ENCODE assay signal across 11 cellular contexts in the genomic region with DNA sequence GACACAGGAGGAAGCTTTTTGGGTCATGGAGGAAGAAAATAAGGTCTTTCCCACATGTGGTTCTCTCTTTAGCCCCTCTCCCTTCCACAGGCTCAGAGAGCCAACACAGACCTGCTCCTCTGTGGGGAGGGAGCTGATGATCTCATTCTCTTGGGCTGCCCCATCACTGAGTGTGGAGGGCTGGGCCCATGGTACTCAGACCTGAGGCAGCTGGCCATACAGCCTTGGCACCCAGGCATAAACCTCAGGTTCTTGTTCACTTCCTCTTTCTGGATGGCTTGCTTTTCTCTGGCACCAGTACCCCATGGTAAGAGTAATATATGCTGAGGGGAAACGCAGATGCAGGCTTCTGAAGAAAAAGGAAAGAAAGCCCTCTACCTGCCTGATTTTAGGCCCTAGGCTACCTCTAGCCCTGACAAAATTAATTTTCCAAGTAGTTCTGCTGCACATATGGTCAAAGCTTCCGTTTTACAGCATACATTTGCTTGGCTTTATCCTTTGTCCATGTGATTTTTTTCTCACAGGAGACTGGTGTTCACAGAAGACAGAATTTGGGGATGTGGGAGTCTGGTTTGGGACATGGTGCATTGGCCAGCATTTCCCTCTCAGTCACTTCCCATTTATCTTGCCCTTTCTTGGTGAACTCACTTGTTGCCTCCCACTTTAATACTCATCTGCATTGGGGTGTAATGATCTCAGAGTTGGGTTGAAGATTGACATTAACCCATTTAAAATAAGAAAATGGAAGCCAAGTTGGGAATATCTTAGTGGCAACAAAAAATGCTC. TPM values are rescaled to one million over a fixed set of nuclear protein-coding genes. Genes with fewer than 3 reads are reported as not detected.
DNase-seq lines count a peak whose midpoint lies in the region; ATAC-seq and TF ChIP-seq lines count a peak whose summit lies in the region.
"Had no signal": no experiment of that assay in that cellular context is flagged by ENCODE, and none has a peak within 500 bp of the region (broad histone marks: within the 10 kb centered on the region; RNA-seq: fewer than 3 reads in every experiment).

No MANE protein-coding gene starts in this region.

- ATAC-seq in GM19452 (IDR thresholded peaks at IDR 0.05; ENCODE audit: unreplicated experiment), result peak; percentile 93
- peak; percentile 96 for ATAC-seq in HG03196 (IDR thresholded peaks at IDR 0.05; ENCODE audit: unreplicated experiment)

- H3K27ac ChIP-seq in BLaER1 (peak overlapping the region; percentile 66), ascending aorta (no peak overlapping the region)
- no peak overlapping the region for H3K27ac ChIP-seq in CD8-positive, alpha-beta memory T cell (ENCODE audit: low read depth, low read length)

- H3K4me3 Mint-ChIP-seq in CD8-positive, alpha-beta memory T cell, result no peak overlapping the region
- H3K4me3 Mint-ChIP-seq in activated T-helper 1 cell treated with anti-CD3 and anti-CD28 coated beads, Interleukin-12 subunit alpha, Interleukin-12 subunit beta, Interleukin-2, Interleukin-4 antibody, amounts not matched to agents 30 ng/mL and 10 ng/mL and 1 ng/mL, durations not matched to agents 14 hours and 24 hours and 36 hours, result no peak overlapping the region

- H3K4me1 ChIP-seq in BLaER1 (peaks cover 57% of the 10 kb centered on the region), ascending aorta (no peaks in the 10 kb centered on the region)
- no peaks in the 10 kb centered on the region for H3K4me1 ChIP-seq in CD8-positive, alpha-beta memory T cell (ENCODE audit: insufficient read depth, low read length)

- H3K27me3 ChIP-seq in BLaER1, result no peaks in the 10 kb centered on the region
- no peaks in the 10 kb centered on the region for H3K27me3 ChIP-seq in ascending aorta
- H3K27me3 ChIP-seq in CD8-positive, alpha-beta memory T cell (ENCODE audit: insufficient read depth, low read length, poor library complexity, severe bottlenecking), result no peaks in the 10 kb centered on the region

- CTCF ChIA-PET in CD8-positive, alpha-beta memory T cell (lab: Charles Lee), result no interaction called here

- intact Hi-C loops in ascending aorta (cut with DNase I), result no loop called here
- intact Hi-C loops in activated T-helper 1 cell treated with anti-CD3 and anti-CD28 coated beads, Interleukin-12 subunit alpha, Interleukin-12 subunit beta, Interleukin-2, Interleukin-4 antibody, amounts not matched to agents 30 ng/mL and 10 ng/mL and 1 ng/mL, durations not matched to agents 14 hours and 24 hours and 36 hours (cut with micrococcal nuclease), result no loop called here

- H3K36me3 Mint-ChIP-seq in CD8-positive, alpha-beta memory T cell, result peaks cover 0 to 2% (median 1%) of the 10 kb centered on the region in 3 donors
- no peaks in the 10 kb centered on the region for H3K36me3 Mint-ChIP-seq in activated T-helper 1 cell treated with anti-CD3 and anti-CD28 coated beads, Interleukin-12 subunit alpha, Interleukin-12 subunit beta, Interleukin-2, Interleukin-4 antibody, amounts not matched to agents 30 ng/mL and 10 ng/mL and 1 ng/mL, durations not matched to agents 14 hours and 24 hours and 36 hours (ENCODE audit: low read depth)

- no peaks in the 10 kb centered on the region for H3K4me1 Mint-ChIP-seq in CD8-positive, alpha-beta memory T cell
- no peaks in the 10 kb centered on the region for H3K4me1 Mint-ChIP-seq in activated T-helper 1 cell treated with anti-CD3 and anti-CD28 coated beads, Interleukin-12 subunit alpha, Interleukin-12 subunit beta, Interleukin-2, Interleukin-4 antibody, amounts not matched to agents 30 ng/mL and 10 ng/mL and 1 ng/mL, durations not matched to agents 14 hours and 24 hours and 36 hours (ENCODE audit: low read depth)

- TF ChIP-seq CTCF in ascending aorta (IDR thresholded peaks at IDR 0.05), result no peak

- peaks cover 15% of the 10 kb centered on the region for H3K9me3 ChIP-seq in BLaER1
- H3K9me3 ChIP-seq in ascending aorta, result no peaks in the 10 kb centered on the region
- no peaks in the 10 kb centered on the region for H3K9me3 ChIP-seq in CD8-positive, alpha-beta memory T cell (ENCODE audit: low read length)

- peak overlapping the region; percentile 55 for H3K4me2 ChIP-seq in BLaER1

- peak; percentile 31 for DNase-seq in UCSD-AML1 (lab: John Stamatoyannopoulos, UW; ENCODE audit: unreplicated experiment)
- no peak for DNase-seq in ascending aorta (ENCODE audit: low spot score in 2 of 2)
- no peak for DNase-seq in CD8-positive, alpha-beta memory T cell
- DNase-seq in cerebellar cortex (ENCODE audit: low spot score), result no peak
- DNase-seq in activated T-helper 1 cell treated with anti-CD3 and anti-CD28 coated beads, Interleukin-12 subunit alpha, Interleukin-12 subunit beta, Interleukin-2, Interleukin-4 antibody, amounts not matched to agents 30 ng/mL and 10 ng/mL and 1 ng/mL, durations not matched to agents 14 hours and 24 hours and 36 hours (ENCODE audit: low spot score), result no peak
- DNase-seq: stimulated activated naive CD4-positive, alpha-beta T cell had no signal

- H3K36me3 ChIP-seq in BLaER1, result no peaks in the 10 kb centered on the region
- H3K36me3 ChIP-seq in ascending aorta, result no peaks in the 10 kb centered on the region
- H3K36me3 ChIP-seq in CD8-positive, alpha-beta memory T cell (ENCODE audit: insufficient read depth, low read length), result no peaks in the 10 kb centered on the region

- POLR2A ChIA-PET in CD8-positive, alpha-beta memory T cell (lab: Charles Lee), result no interaction called here

- no peaks in the 10 kb centered on the region for H4K20me1 ChIP-seq in BLaER1

- no peak overlapping the region for H3K27ac Mint-ChIP-seq in CD8-positive, alpha-beta memory T cell
- no peak overlapping the region for H3K27ac Mint-ChIP-seq in activated T-helper 1 cell treated with anti-CD3 and anti-CD28 coated beads, Interleukin-12 subunit alpha, Interleukin-12 subunit beta, Interleukin-2, Interleukin-4 antibody, amounts not matched to agents 30 ng/mL and 10 ng/mL and 1 ng/mL, durations not matched to agents 14 hours and 24 hours and 36 hours

- peaks cover 0 to 3% of the 10 kb centered on the region in 2 donors for H3K27me3 Mint-ChIP-seq in CD8-positive, alpha-beta memory T cell
- H3K27me3 Mint-ChIP-seq in activated T-helper 1 cell treated with anti-CD3 and anti-CD28 coated beads, Interleukin-12 subunit alpha, Interleukin-12 subunit beta, Interleukin-2, Interleukin-4 antibody, amounts not matched to agents 30 ng/mL and 10 ng/mL and 1 ng/mL, durations not matched to agents 14 hours and 24 hours and 36 hours (ENCODE audit: insufficient read depth), result no peaks in the 10 kb centered on the region

- no peak overlapping the region for H3K9ac ChIP-seq in BLaER1

- no peaks in the 10 kb centered on the region for H3K9me3 Mint-ChIP-seq in CD8-positive, alpha-beta memory T cell
- H3K9me3 Mint-ChIP-seq in activated T-helper 1 cell treated with anti-CD3 and anti-CD28 coated beads, Interleukin-12 subunit alpha, Interleukin-12 subunit beta, Interleukin-2, Interleukin-4 antibody, amounts not matched to agents 30 ng/mL and 10 ng/mL and 1 ng/mL, durations not matched to agents 14 hours and 24 hours and 36 hours, result peaks cover under 1% of the 10 kb centered on the region

- H3K4me3 ChIP-seq in BLaER1, result no peak overlapping the region
- H3K4me3 ChIP-seq in ascending aorta, result no peak overlapping the region
- H3K4me3 ChIP-seq in CD8-positive, alpha-beta memory T cell (ENCODE audit: low read length), result no peak overlapping the region

RNA-seq across cellular contexts. Expression of a gene that starts 11.1 kb away (rescaled TPM):
- not detected for total RNA-seq in ascending aorta
- total RNA-seq in CD8-positive, alpha-beta memory T cell, result under 1 TPM; 0.20 to 0.37 TPM
- polyA plus RNA-seq in CD8-positive, alpha-beta memory T cell, result not detected
- 1.6 and 2.3 TPM in 2 replicates for total RNA-seq in activated T-helper 1 cell treated with anti-CD3 and anti-CD28 coated beads, Interleukin-12 subunit alpha, Interleukin-12 subunit beta, Interleukin-2, Interleukin-4 antibody, amounts not matched to agents 30 ng/mL and 10 ng/mL and 1 ng/mL, durations not matched to agents 14 hours and 24 hours and 36 hours
- polyA plus RNA-seq: neural cell had no signal

RNA-seq across cellular contexts. Expression of a gene that starts 49.3 kb away (rescaled TPM):
- not detected for total RNA-seq in ascending aorta
- total RNA-seq in CD8-positive, alpha-beta memory T cell, result not detected
- not detected for polyA plus RNA-seq in CD8-positive, alpha-beta memory T cell
- total RNA-seq in activated T-helper 1 cell treated with anti-CD3 and anti-CD28 coated beads, Interleukin-12 subunit alpha, Interleukin-12 subunit beta, Interleukin-2, Interleukin-4 antibody, amounts not matched to agents 30 ng/mL and 10 ng/mL and 1 ng/mL, durations not matched to agents 14 hours and 24 hours and 36 hours, result 0.02 TPM in 1 of 2 replicates, not detected in the other
- total RNA-seq: epithelial cell of proximal tubule had no signal
- polyA plus RNA-seq: neural cell had no signal
